ENCODE assay signal across 1 cellular context in genomic region chr12:117090816-117091711, GRCh38.
TF ChIP-seq lines count a peak whose summit lies in the region.

No MANE protein-coding gene starts in this region.

TF ChIP-seq in HepG2, 621 proteins besides CTCF, POLR2A, EP300 and RAD21 (continued from another document):
- TF ChIP-seq CENPBD1 (CRISPR knock-in tag; IDR thresholded peaks at IDR 0.05; ENCODE audit: borderline replicate concordance, low read depth), result no peak
- peak; percentile 66; the same call in 1 of the 2 replicates for TF ChIP-seq ZNF350 (CRISPR knock-in tag; IDR thresholded peaks at IDR 0.05; ENCODE audit: borderline replicate concordance, low read depth)
- 0 out of 2 replicates have a peak, but pooled peaks have one; percentile 25 for TF ChIP-seq GATA4 (IDR thresholded peaks at IDR 0.05; ENCODE audit: borderline replicate concordance, low read depth)
- no peak for TF ChIP-seq SNAPC2 (CRISPR knock-in tag; IDR thresholded peaks at IDR 0.05)
- no peak for TF ChIP-seq MTA3 (CRISPR knock-in tag; IDR thresholded peaks at IDR 0.05)
- TF ChIP-seq TFE3 (CRISPR knock-in tag; IDR thresholded peaks at IDR 0.05), result peak; percentile 83
- peak; percentile 79 for TF ChIP-seq PHF21A (CRISPR knock-in tag; IDR thresholded peaks at IDR 0.05)
- peak; percentile 79 for TF ChIP-seq HDAC2 (CRISPR knock-in tag; IDR thresholded peaks at IDR 0.05)
- TF ChIP-seq ZBTB7B (CRISPR knock-in tag; IDR thresholded peaks at IDR 0.05), result peak; percentile 100
- TF ChIP-seq NR2F6 (IDR thresholded peaks at IDR 0.05), result peak; percentile 83
- TF ChIP-seq NR2F6 (CRISPR knock-in tag; IDR thresholded peaks at IDR 0.05), result peak; percentile 90
- peak; percentile 50 for TF ChIP-seq GABPB1 (CRISPR knock-in tag; IDR thresholded peaks at IDR 0.05)
- TF ChIP-seq ZNF709 (CRISPR knock-in tag; IDR thresholded peaks at IDR 0.05), result no peak
- TF ChIP-seq MAX (IDR thresholded peaks at IDR 0.05), result peak; percentile 68
- peak; percentile 23; the same call in 1 of the 2 replicates for TF ChIP-seq ZNF205 (CRISPR knock-in tag; IDR thresholded peaks at IDR 0.05)
- TF ChIP-seq ZMYM4 (CRISPR knock-in tag; IDR thresholded peaks at IDR 0.05), result peak; percentile 58
- peak; percentile 82 for TF ChIP-seq MED8 (CRISPR knock-in tag; IDR thresholded peaks at IDR 0.05; ENCODE audit: insufficient replicate concordance)
- no peak for TF ChIP-seq ATF5 (CRISPR knock-in tag; IDR thresholded peaks at IDR 0.05; ENCODE audit: low read depth)
- TF ChIP-seq SALL1 (CRISPR knock-in tag; IDR thresholded peaks at IDR 0.05), result peak; percentile 71; the same call in 1 of the 2 replicates
- no peak for TF ChIP-seq SKI (IDR thresholded peaks at IDR 0.05; ENCODE audit: partially characterized antibody)
- peak; percentile 44; the same call in 1 of the 2 replicates for TF ChIP-seq ZFP36L1 (CRISPR knock-in tag; IDR thresholded peaks at IDR 0.05)
- TF ChIP-seq CREM (IDR thresholded peaks at IDR 0.05), result peak; percentile 42; the same call in 1 of the 2 replicates
- TF ChIP-seq CREM (CRISPR knock-in tag; IDR thresholded peaks at IDR 0.05), result no peak
- peak; percentile 87; the same call in 1 of the 2 replicates for TF ChIP-seq THRA (CRISPR knock-in tag; IDR thresholded peaks at IDR 0.05; ENCODE audit: borderline replicate concordance)
- TF ChIP-seq GPN1 (CRISPR knock-in tag; IDR thresholded peaks at IDR 0.05; ENCODE audit: borderline replicate concordance), result no peak
- TF ChIP-seq KDM2A (CRISPR knock-in tag; IDR thresholded peaks at IDR 0.05; ENCODE audit: borderline replicate concordance, low read depth), result peak; percentile 61; the same call in 1 of the 2 replicates
- peak; percentile 32; the same call in 1 of the 2 replicates for TF ChIP-seq TFDP2 (CRISPR knock-in tag; IDR thresholded peaks at IDR 0.05)
- peak; percentile 95 for TF ChIP-seq ZNF687 (CRISPR knock-in tag; IDR thresholded peaks at IDR 0.05)
- TF ChIP-seq KLF16 (CRISPR knock-in tag; IDR thresholded peaks at IDR 0.05), result peak in 1 of 2 experiments; percentile 53; a peak in 1 of 4 replicates
- peak; percentile 13; the same call in 1 of the 2 replicates for TF ChIP-seq YEATS2 (CRISPR knock-in tag; IDR thresholded peaks at IDR 0.05; ENCODE audit: borderline replicate concordance)
- no peak for TF ChIP-seq ZNF652 (CRISPR knock-in tag; IDR thresholded peaks at IDR 0.05; ENCODE audit: borderline replicate concordance, low read depth)
- TF ChIP-seq ZNF292 (CRISPR knock-in tag; IDR thresholded peaks at IDR 0.05; ENCODE audit: borderline replicate concordance, low read depth), result peak; percentile 95
- TF ChIP-seq SOX13 (IDR thresholded peaks at IDR 0.05), result no peak
- peak in 1 of 2 experiments; percentile 89; a peak in 2 of 4 replicates for TF ChIP-seq SOX13 (CRISPR knock-in tag; conservative IDR thresholded peaks at IDR 0.05 in 1 of 2, IDR thresholded peaks at IDR 0.05 in 1 of 2)
- peak; percentile 45; the same call in 1 of the 2 replicates for TF ChIP-seq KDM6A (CRISPR knock-in tag; IDR thresholded peaks at IDR 0.05; ENCODE audit: low read depth)
- TF ChIP-seq ZNF780A (CRISPR knock-in tag; IDR thresholded peaks at IDR 0.05), result no peak
- peak; percentile 49; the same call in 1 of the 2 replicates for TF ChIP-seq NFKB2 (CRISPR knock-in tag; IDR thresholded peaks at IDR 0.05; ENCODE audit: borderline replicate concordance)
- 0 out of 2 replicates have a peak, but pooled peaks have one; percentile 34 for TF ChIP-seq ARNTL (CRISPR knock-in tag; IDR thresholded peaks at IDR 0.05)
- peak; percentile 55; the same call in 1 of the 2 replicates for TF ChIP-seq ELF1 (CRISPR knock-in tag; IDR thresholded peaks at IDR 0.05)
- TF ChIP-seq NFKBIZ (CRISPR knock-in tag; IDR thresholded peaks at IDR 0.05), result peak; percentile 36; the same call in 1 of the 2 replicates
- no peak for TF ChIP-seq ZNF530 (CRISPR knock-in tag; IDR thresholded peaks at IDR 0.05; ENCODE audit: low read depth)
- no peak for TF ChIP-seq ZBTB34 (CRISPR knock-in tag; IDR thresholded peaks at IDR 0.05)
- no peak for TF ChIP-seq NONO (IDR thresholded peaks at IDR 0.05)
- TF ChIP-seq NONO (CRISPR knock-in tag; conservative IDR thresholded peaks at IDR 0.05), result 0 out of 2 replicates have a peak, but pooled peaks have one; percentile 50
- peak; percentile 65 for TF ChIP-seq FOSL2 (CRISPR knock-in tag; IDR thresholded peaks at IDR 0.05)
- peak; percentile 50; the same call in 1 of the 2 replicates for TF ChIP-seq ZNF121 (CRISPR knock-in tag; IDR thresholded peaks at IDR 0.05)
- TF ChIP-seq ZNF710 (CRISPR knock-in tag; IDR thresholded peaks at IDR 0.05; ENCODE audit: borderline replicate concordance), result peak; percentile 39; the same call in 1 of the 2 replicates
- TF ChIP-seq MIXL1 (CRISPR knock-in tag; IDR thresholded peaks at IDR 0.05), result peak; percentile 44; the same call in 1 of the 2 replicates
- peak; percentile 64; the same call in 1 of the 2 replicates for TF ChIP-seq ZNF451 (CRISPR knock-in tag; IDR thresholded peaks at IDR 0.05)
- peak; percentile 15; the same call in 1 of the 2 replicates for TF ChIP-seq ATF2 (CRISPR knock-in tag; IDR thresholded peaks at IDR 0.05)
- peak; percentile 88 for TF ChIP-seq MED1 (CRISPR knock-in tag; IDR thresholded peaks at IDR 0.05)
- no peak; the same call in 1 of the 2 replicates for TF ChIP-seq ZC3H13 (CRISPR knock-in tag; IDR thresholded peaks at IDR 0.05)
- TF ChIP-seq HNF4A (CRISPR knock-in tag; IDR thresholded peaks at IDR 0.05), result peak; percentile 66
- peak; percentile 60; the same call in 1 of the 2 replicates for TF ChIP-seq AKAP8 (CRISPR knock-in tag; IDR thresholded peaks at IDR 0.05)
